ENCODE assay signal across 12 cellular contexts in the genomic region with DNA sequence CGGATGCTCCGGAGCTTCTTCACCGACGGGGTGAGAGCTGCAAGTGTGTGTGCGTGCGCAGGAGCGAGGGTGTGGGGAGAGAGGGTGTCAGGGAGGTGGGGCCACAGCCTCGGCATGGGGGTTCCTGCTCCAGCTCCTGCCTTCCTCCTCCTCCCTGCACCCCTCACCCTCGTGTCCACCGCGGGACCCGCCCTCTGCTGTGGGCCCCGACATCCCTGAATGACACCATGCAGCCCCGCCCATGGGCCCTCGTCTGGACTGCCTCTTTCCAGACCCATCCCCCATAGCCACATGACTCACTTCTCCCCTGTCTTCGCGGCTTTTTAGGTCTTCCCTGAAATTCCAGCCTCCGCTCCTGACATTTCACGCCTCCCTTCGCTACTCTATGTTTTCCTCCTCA. TPM values are rescaled to one million over a fixed set of nuclear protein-coding genes. Genes with fewer than 3 reads are reported as not detected.
DNase-seq lines count a peak whose midpoint lies in the region; ATAC-seq and TF ChIP-seq lines count a peak whose summit lies in the region.
"Had no signal": no experiment of that assay in that cellular context is flagged by ENCODE, and none has a peak within 500 bp of the region (broad histone marks: within the 10 kb centered on the region; RNA-seq: fewer than 3 reads in every experiment).

No MANE protein-coding gene starts in this region.

- H3K9me3 ChIP-seq in gastroesophageal sphincter (no peaks in the 10 kb centered on the region), A673 (ENCODE audit: low read depth, low read length, poor library complexity, severe bottlenecking) (no peaks in the 10 kb centered on the region)
- H3K9me3 ChIP-seq in CD8-positive, alpha-beta memory T cell (ENCODE audit: low read length) = no peaks in the 10 kb centered on the region

- H3K27ac ChIP-seq in gastroesophageal sphincter (peak overlapping the region in 3 of 4 donors; percentile 37 to 96 (median 94)), substantia nigra (ENCODE audit: low read depth, low read length, poor library complexity, severe bottlenecking) (peak overlapping the region; percentile 59), A673 (ENCODE audit: low read depth, low read length, poor library complexity, severe bottlenecking) (no peak overlapping the region)
- no peak overlapping the region for H3K27ac ChIP-seq in CD8-positive, alpha-beta memory T cell (ENCODE audit: low read depth, low read length)

- H3K27me3 Mint-ChIP-seq in CD8-positive, alpha-beta memory T cell = peaks cover 2 to 30% of the 10 kb centered on the region in 2 donors
- H3K27me3 Mint-ChIP-seq: activated naive CD8-positive, alpha-beta T cell; stimulated activated naive CD8-positive, alpha-beta T cell treated with anti-CD3 and anti-CD28 coated beads, Interleukin-15, Interleukin-2, amounts not matched to agents 100 ng/mL and 50 ng/mL, for 24 hours had no signal

- H3K4me1 ChIP-seq in gastroesophageal sphincter = peaks cover 0 to 76% (median 37%) of the 10 kb centered on the region in 3 donors
- peaks cover 4% of the 10 kb centered on the region for H3K4me1 ChIP-seq in A673 (ENCODE audit: insufficient read depth, low read length, poor library complexity, severe bottlenecking)
- no peaks in the 10 kb centered on the region for H3K4me1 ChIP-seq in CD8-positive, alpha-beta memory T cell (ENCODE audit: insufficient read depth, low read length)

- no peak overlapping the region for H3K4me3 ChIP-seq in gastroesophageal sphincter
- H3K4me3 ChIP-seq in A673 (ENCODE audit: low read depth, low read length, poor library complexity, severe bottlenecking) = no peak overlapping the region
- H3K4me3 ChIP-seq in CD8-positive, alpha-beta memory T cell (ENCODE audit: low read length) = no peak overlapping the region

- peaks cover 0 to 2% (median 0%) of the 10 kb centered on the region in 3 donors for H3K36me3 Mint-ChIP-seq in CD8-positive, alpha-beta memory T cell
- H3K36me3 Mint-ChIP-seq: activated naive CD8-positive, alpha-beta T cell had no signal

- peaks cover 0 to 87% of the 10 kb centered on the region in 2 donors for H3K36me3 ChIP-seq in gastroesophageal sphincter
- peaks cover 7% of the 10 kb centered on the region for H3K36me3 ChIP-seq in A673 (ENCODE audit: insufficient read depth, low read length, poor library complexity, severe bottlenecking)
- no peaks in the 10 kb centered on the region for H3K36me3 ChIP-seq in CD8-positive, alpha-beta memory T cell (ENCODE audit: insufficient read depth, low read length)

- POLR2A ChIA-PET in A673 (lab: Charles Lee; ENCODE audit: low non-redundant PET) = no interaction called here
- POLR2A ChIA-PET in CD8-positive, alpha-beta memory T cell (lab: Charles Lee) = no interaction called here

- TF ChIP-seq CTCF in gastroesophageal sphincter (IDR thresholded peaks at IDR 0.05) = no peak
- no peak for TF ChIP-seq CTCF in A673 (conservative IDR thresholded peaks at IDR 0.05; ENCODE audit: low read depth, low read length)

- H3K4me3 Mint-ChIP-seq in CD8-positive, alpha-beta memory T cell = no peak overlapping the region
- H3K4me3 Mint-ChIP-seq: activated naive CD8-positive, alpha-beta T cell; stimulated activated naive CD8-positive, alpha-beta T cell treated with anti-CD3 and anti-CD28 coated beads, Interleukin-15, Interleukin-2, amounts not matched to agents 100 ng/mL and 50 ng/mL, for 24 hours had no signal

- TF ChIP-seq POLR2A in gastroesophageal sphincter (IDR thresholded peaks at IDR 0.05) = no peak

- intact Hi-C loops in A673 (cut with micrococcal nuclease; ENCODE audit: unreplicated experiment) = no loop called here

- no TSS peak for BruUV-seq in A673 (replicated peaks; lab: Mats Ljungman, UMichigan)

- H3K27me3 ChIP-seq in gastroesophageal sphincter (no peaks in the 10 kb centered on the region), A673 (replicated peaks; ENCODE audit: insufficient read depth, low read depth, low read length, poor library complexity) (no peaks in the 10 kb centered on the region)
- H3K27me3 ChIP-seq in CD8-positive, alpha-beta memory T cell (ENCODE audit: insufficient read depth, low read length, poor library complexity, severe bottlenecking) = no peaks in the 10 kb centered on the region

- ATAC-seq in gastroesophageal sphincter (no peak), GM19328 (IDR thresholded peaks at IDR 0.05; ENCODE audit: unreplicated experiment) (no peak)

- H3K4me1 Mint-ChIP-seq in CD8-positive, alpha-beta memory T cell = no peaks in the 10 kb centered on the region

- 39 to 52% methylated on average over 7 to 12 of the region's 20 CpGs for WGBS in gastroesophageal sphincter (ENCODE audit: low coverage in 1 of 2), 2 donors

- H3K27ac Mint-ChIP-seq in CD8-positive, alpha-beta memory T cell = peak overlapping the region in 1 of 8 donors; percentile 3
- H3K27ac Mint-ChIP-seq: activated naive CD8-positive, alpha-beta T cell; stimulated activated naive CD8-positive, alpha-beta T cell treated with anti-CD3 and anti-CD28 coated beads, Interleukin-15, Interleukin-2, amounts not matched to agents 100 ng/mL and 50 ng/mL, for 24 hours had no signal

- CTCF ChIA-PET in A673 (lab: Charles Lee) = no interaction called here
- CTCF ChIA-PET in CD8-positive, alpha-beta memory T cell (lab: Charles Lee) = no interaction called here

- peak; percentile 74 for DNase-seq in HCEC 1CT
- peak; percentile 75 for DNase-seq in astrocyte of the hippocampus (ENCODE audit: low read depth, low spot score)
- peak in 33 of 49 donors; percentile 12 to 79 (median 39) for DNase-seq in substantia nigra (lab: John Stamatoyannopoulos, UW)
- DNase-seq in NCI-H1048 (lab: John Stamatoyannopoulos, UW) = no peak
- DNase-seq in A673 (ENCODE audit: low spot score) = no peak
- DNase-seq in CD8-positive, alpha-beta memory T cell = no peak
- DNase-seq: hippocampal formation, NCI-H510A had no signal

- H3K9me3 Mint-ChIP-seq in CD8-positive, alpha-beta memory T cell = no peaks in the 10 kb centered on the region
- H3K9me3 Mint-ChIP-seq: stimulated activated naive CD8-positive, alpha-beta T cell treated with anti-CD3 and anti-CD28 coated beads, Interleukin-15, Interleukin-2, amounts not matched to agents 100 ng/mL and 50 ng/mL, for 24 hours had no signal

- no peak for TF ChIP-seq EP300 in gastroesophageal sphincter (IDR thresholded peaks at IDR 0.05)

RNA-seq across cellular contexts. Expression of a gene that starts 41.6 kb away (rescaled TPM):
- total RNA-seq in gastroesophageal sphincter = 100 to 1,000 TPM in 1 of 4 donors, 10 to 100 TPM in 3; 45.3 to 132 (median 82.8) TPM
- total RNA-seq in A673 (2021) = 19.0 and 24.9 TPM in 2 replicates
- 1 to 10 TPM in 1 of 2 experiments, under 1 TPM in 1; 0.48 to 1.0 TPM for total RNA-seq in CD8-positive, alpha-beta memory T cell
- not detected for polyA plus RNA-seq in CD8-positive, alpha-beta memory T cell

Comparison
In these comparisons a context has a peak if more than half of its experiments do, and no peak if none do; other contexts are left out.
1. DNase-seq: peak in HCEC 1CT (single experiment), astrocyte of the hippocampus (single experiment) and substantia nigra (33 of 49); none in NCI-H1048 (single experiment), A673 (single experiment) and CD8-positive, alpha-beta memory T cell (0 of 5).
2. H3K27ac ChIP-seq: peak in gastroesophageal sphincter (3 of 4) and substantia nigra (single experiment); none in A673 (single experiment) and CD8-positive, alpha-beta memory T cell (single experiment).